ENCODE assay signal across 29 cellular contexts in the genomic region with DNA sequence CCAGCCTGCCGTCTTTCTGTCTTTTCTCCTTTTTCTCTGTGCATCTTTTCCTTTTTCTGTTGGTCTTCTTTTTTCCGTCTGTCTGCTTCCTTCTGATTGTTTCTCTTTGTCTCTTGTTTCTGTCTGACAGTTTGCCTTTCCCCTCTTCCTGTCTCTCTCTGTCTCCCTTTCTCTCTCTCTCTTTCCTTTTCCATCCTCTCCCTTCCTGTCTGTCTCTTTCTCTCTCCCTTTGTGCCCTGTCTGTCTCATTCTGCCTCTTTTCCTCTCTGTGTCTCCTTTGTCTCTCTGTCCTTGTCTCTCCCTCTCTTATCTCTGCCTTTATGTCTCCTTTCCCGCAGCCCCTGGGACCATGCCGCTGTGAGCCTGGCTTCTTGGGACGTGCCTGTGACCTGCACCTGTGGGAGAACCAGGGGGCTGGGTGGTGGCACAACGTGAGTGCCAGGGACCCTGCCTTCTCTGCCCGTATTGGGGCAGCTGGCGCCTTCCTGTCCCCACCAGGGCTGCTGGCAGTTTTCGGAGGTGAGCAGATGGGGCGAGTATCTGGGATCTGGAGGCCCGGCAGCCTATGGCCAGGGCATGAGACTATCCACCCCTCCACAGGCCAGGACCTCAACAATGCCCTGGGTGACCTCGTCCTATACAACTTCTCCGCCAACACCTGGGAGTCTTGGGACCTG. TPM values are rescaled to one million over a fixed set of nuclear protein-coding genes. Genes with fewer than 3 reads are reported as not detected.
"Had no signal": no experiment of that assay in that cellular context is flagged by ENCODE, and none has a peak within 500 bp of the region (broad histone marks: within the 10 kb centered on the region; RNA-seq: fewer than 3 reads in every experiment).

No MANE protein-coding gene starts in this region.

- DNase-seq: activated CD4-positive, alpha-beta T cell treated with anti-CD3 and anti-CD28 coated beads, Interleukin-2, amount 10 ng/mL, durations not matched to agents 24 days and 14 days; activated CD4-positive, alpha-beta T cell treated with anti-CD3 and anti-CD28 coated beads, Interleukin-2, amount 50 U/mL, for 48 hours; activated CD4-positive, CD25-positive, alpha-beta regulatory T cell treated with anti-CD3 and anti-CD28 coated beads, Interleukin-2, amount 50 U/mL, for 72 hours; activated CD8-positive, alpha-beta memory T cell treated with anti-CD3 and anti-CD28 coated beads, Interleukin-2, amount 10 ng/mL, durations not matched to agents 7 days and 5 days; activated effector memory CD4-positive, alpha-beta T cell treated with anti-CD3 and anti-CD28 coated beads, Interleukin-2, amount 50 U/mL, for 16 hours; activated naive CD4-positive, alpha-beta T cell treated with Interleukin-2 at 50 U/mL for 16 hours; activated naive CD8-positive, alpha-beta T cell treated with anti-CD3 and anti-CD28 coated beads, Interleukin-2, amount 50 U/mL, for 24 hours; activated T-cell treated with anti-CD3 and anti-CD28 coated beads, Interleukin-2, amount 50 U/mL, for 24 hours; amniotic stem cell; body of pancreas; central memory CD4-positive, alpha-beta T cell; MG63; NCI-H1092 treated with DMSO at 0.1 percent for 48 hours; NCI-H1417 treated with DMSO at 0.1 percent for 48 hours; NCI-H1694; NCI-H2029; NCI-H2107; NCI-H2171 treated with DMSO at 0.1 percent for 48 hours; NCI-H226; NCI-H69; NK-92 treated with Interleukin-12 subunit alpha and Interleukin-12 subunit beta, amount 100 ng/mL, for 24 hours; Peyer's patch; SHP77 had no signal

- H3K9me3 Mint-ChIP-seq: activated CD4-positive, alpha-beta T cell treated with anti-CD3 and anti-CD28 coated beads, Interleukin-2, amount 10 ng/mL, durations not matched to agents 24 days and 14 days; activated naive CD4-positive, alpha-beta T cell treated with anti-CD3 and anti-CD28 coated beads, Interleukin-2, amount 50 U/mL, for 72 hours; activated naive CD8-positive, alpha-beta T cell treated with anti-CD3 and anti-CD28 coated beads, Interleukin-2, amount 50 U/mL, for 24 hours; activated T-cell treated with anti-CD3 and anti-CD28 coated beads, Interleukin-2, amount 50 U/mL, for 24 hours; T-helper 1 cell treated with Interleukin-12 subunit alpha and Interleukin-12 subunit beta and Interleukin-4 antibody, amounts not matched to agents 30 μg/mL and 1 μg/mL, for 36 hours; WTC11 had no signal

- H3K27ac Mint-ChIP-seq: activated CD4-positive, alpha-beta T cell treated with anti-CD3 and anti-CD28 coated beads, Interleukin-2, amount 10 ng/mL, durations not matched to agents 24 days and 14 days; activated CD8-positive, alpha-beta memory T cell treated with anti-CD3 and anti-CD28 coated beads, Interleukin-2, amount 10 ng/mL, durations not matched to agents 7 days and 5 days; activated naive CD4-positive, alpha-beta T cell treated with anti-CD3 and anti-CD28 coated beads, Interleukin-2, amount 50 U/mL, for 72 hours; activated naive CD8-positive, alpha-beta T cell treated with anti-CD3 and anti-CD28 coated beads, Interleukin-2, amount 50 U/mL, for 24 hours; activated T-cell treated with anti-CD3 and anti-CD28 coated beads, Interleukin-2, amount 50 U/mL, for 24 hours; T-helper 1 cell treated with Interleukin-12 subunit alpha and Interleukin-12 subunit beta and Interleukin-4 antibody, amounts not matched to agents 30 μg/mL and 1 μg/mL, for 36 hours; WTC11 had no signal

- H3K36me3 Mint-ChIP-seq: activated CD8-positive, alpha-beta memory T cell treated with anti-CD3 and anti-CD28 coated beads, Interleukin-2, amount 10 ng/mL, durations not matched to agents 7 days and 5 days; activated naive CD4-positive, alpha-beta T cell treated with anti-CD3 and anti-CD28 coated beads, Interleukin-2, amount 50 U/mL, for 72 hours had no signal

- H3K27me3 ChIP-seq: ascending aorta, body of pancreas, MG63, Peyer's patch, SJSA1 had no signal

- H3K4me3 Mint-ChIP-seq: activated CD4-positive, alpha-beta T cell treated with anti-CD3 and anti-CD28 coated beads, Interleukin-2, amount 10 ng/mL, durations not matched to agents 24 days and 14 days; activated CD8-positive, alpha-beta memory T cell treated with anti-CD3 and anti-CD28 coated beads, Interleukin-2, amount 10 ng/mL, durations not matched to agents 7 days and 5 days; activated naive CD8-positive, alpha-beta T cell treated with anti-CD3 and anti-CD28 coated beads, Interleukin-2, amount 50 U/mL, for 24 hours; activated T-cell treated with anti-CD3 and anti-CD28 coated beads, Interleukin-2, amount 50 U/mL, for 24 hours; T-helper 1 cell treated with Interleukin-12 subunit alpha and Interleukin-12 subunit beta and Interleukin-4 antibody, amounts not matched to agents 30 μg/mL and 1 μg/mL, for 36 hours; WTC11 had no signal

- ATAC-seq: activated CD8-positive, alpha-beta memory T cell treated with anti-CD3 and anti-CD28 coated beads, Interleukin-2, amount 10 ng/mL, durations not matched to agents 7 days and 5 days; activated naive CD4-positive, alpha-beta T cell treated with anti-CD3 and anti-CD28 coated beads, Interleukin-2, amount 50 U/mL, for 72 hours; body of pancreas; WTC11 had no signal

- H3K9me3 ChIP-seq: ascending aorta, body of pancreas, MG63, Peyer's patch, SJSA1 had no signal

- H3K4me1 ChIP-seq: ascending aorta, body of pancreas, Peyer's patch had no signal

- H3K27me3 Mint-ChIP-seq: activated CD4-positive, alpha-beta T cell treated with anti-CD3 and anti-CD28 coated beads, Interleukin-2, amount 10 ng/mL, durations not matched to agents 24 days and 14 days; activated CD8-positive, alpha-beta memory T cell treated with anti-CD3 and anti-CD28 coated beads, Interleukin-2, amount 10 ng/mL, durations not matched to agents 7 days and 5 days; activated naive CD8-positive, alpha-beta T cell treated with anti-CD3 and anti-CD28 coated beads, Interleukin-2, amount 50 U/mL, for 24 hours; activated T-cell treated with anti-CD3 and anti-CD28 coated beads, Interleukin-2, amount 50 U/mL, for 24 hours had no signal

- H3K4me3 ChIP-seq: ascending aorta, body of pancreas, MG63, Peyer's patch, SJSA1 had no signal

- H3K4me1 Mint-ChIP-seq: activated CD4-positive, alpha-beta T cell treated with anti-CD3 and anti-CD28 coated beads, Interleukin-2, amount 10 ng/mL, durations not matched to agents 24 days and 14 days; activated CD8-positive, alpha-beta memory T cell treated with anti-CD3 and anti-CD28 coated beads, Interleukin-2, amount 10 ng/mL, durations not matched to agents 7 days and 5 days had no signal

- H3K27ac ChIP-seq: ascending aorta, body of pancreas, Peyer's patch, SJSA1 had no signal

- H3K36me3 ChIP-seq: SJSA1 had no signal

RNA-seq across cellular contexts. Expression of a gene that starts 21.7 kb away (rescaled TPM):
- total RNA-seq: ascending aorta, body of pancreas, Peyer's patch, SJSA1 had no signal

RNA-seq across cellular contexts. Expression of a gene that starts 32.9 kb away (rescaled TPM):
- total RNA-seq: ascending aorta, bronchial epithelial cell had no signal

RNA-seq across cellular contexts. Expression of a gene that starts 55.3 kb away (rescaled TPM):
- total RNA-seq: activated CD4-positive, alpha-beta T cell treated with anti-CD3 and anti-CD28 coated beads, Interleukin-2, amount 10 ng/mL, durations not matched to agents 24 days and 14 days; activated CD8-positive, alpha-beta memory T cell treated with anti-CD3 and anti-CD28 coated beads, Interleukin-2, amount 10 ng/mL, durations not matched to agents 7 days and 5 days; activated naive CD4-positive, alpha-beta T cell treated with anti-CD3 and anti-CD28 coated beads, Interleukin-2, amount 50 U/mL, for 72 hours; ascending aorta; body of pancreas; bronchial epithelial cell; SJSA1 had no signal
